14 cellular contexts compared by ENCODE assay signal in genomic region chr5:132303589-132303988, GRCh38. TPM values are rescaled to one million over a fixed set of nuclear protein-coding genes. Genes with fewer than 3 reads are reported as not detected.
DNase-seq lines count a peak whose midpoint lies in the region; ATAC-seq, FAIRE-seq and TF ChIP-seq lines count a peak whose summit lies in the region.
"Had no signal": no experiment of that assay in that cellular context is flagged by ENCODE, and none has a peak within 500 bp of the region (broad histone marks: within the 10 kb centered on the region; RNA-seq: fewer than 3 reads in every experiment).

No MANE protein-coding gene starts in this region.

- no peak for TF ChIP-seq EP300 in K562 (IDR thresholded peaks at IDR 0.05; ENCODE audit: low read length)

- no peak for TF ChIP-seq RAD21 in K562 (CRISPR knock-in tag; conservative IDR thresholded peaks at IDR 0.05 in 1 of 2, IDR thresholded peaks at IDR 0.05 in 1 of 2)

- CTCF ChIA-PET in K562 (lab: Yijun Ruan, JAX; ENCODE audit: low intra/inter-chr PET ratio), result no interaction called here

- no peak overlapping the region for H3K4me3 Mint-ChIP-seq in H9
- no peak overlapping the region for H3K4me3 Mint-ChIP-seq in stimulated activated naive CD8-positive, alpha-beta T cell treated with anti-CD3 and anti-CD28 coated beads, Interleukin-15, amount 100 ng/mL, for 72 hours
- H3K4me3 Mint-ChIP-seq: CD8-positive, alpha-beta memory T cell had no signal

- no peak overlapping the region for H3K4ac ChIP-seq in H9 (ENCODE audit: low read depth, low read length)

- no peaks in the 10 kb centered on the region for H3K4me1 ChIP-seq in H9 (ENCODE audit: insufficient read depth, low read length)
- peaks cover 43 to 55% of the 10 kb centered on the region in 2 experiments for H3K4me1 ChIP-seq in K562 (replicated peaks in 1 of 2; ENCODE audit: control insufficient read depth in 2 of 2, insufficient read depth in 2 of 2, low read length in 2 of 2)
- H3K4me1 ChIP-seq in prostate gland (replicated peaks), result peaks cover 20% of the 10 kb centered on the region

- no peak overlapping the region for H3K23ac ChIP-seq in H9 (ENCODE audit: insufficient read length, low read depth, low read length)

- no TSS peak for BruUV-seq in K562 (replicated peaks; lab: Mats Ljungman, UMichigan)

- no peak overlapping the region for H2BK15ac ChIP-seq in H9 (ENCODE audit: low read depth, low read length)

- H3K79me1 ChIP-seq in H9 (ENCODE audit: insufficient read depth, low read depth, low read length, poor library complexity, severe bottlenecking), result no peaks in the 10 kb centered on the region

- H3K27me3 ChIP-seq in H9 (ENCODE audit: insufficient read depth, low read length), result no peaks in the 10 kb centered on the region
- H3K27me3 ChIP-seq in K562 (ENCODE audit: control insufficient read depth in 2 of 2, insufficient read depth in 2 of 2, low read length in 2 of 2), result no peaks in the 10 kb centered on the region
- no peaks in the 10 kb centered on the region for H3K27me3 ChIP-seq in prostate gland (replicated peaks; ENCODE audit: insufficient read depth)
- H3K27me3 ChIP-seq: BE2C had no signal

- TF ChIP-seq POLR2A in K562 (conservative IDR thresholded peaks at IDR 0.05) (no peak), prostate gland (IDR thresholded peaks at IDR 0.05) (no peak)

- no CpG with 5 or more reads among the region's 6 CpGs for WGBS in H9 (ENCODE audit: extremely low coverage, insufficient read length, low lambda C conversion rate)
- WGBS in K562 (ENCODE audit: insufficient coverage, low coverage, missing lambda C conversion rate), result 11% methylated on average over 6 of the region's 6 CpGs
- WGBS in prostate gland, result 90% methylated on average over 6 of the region's 6 CpGs

- H3K14ac ChIP-seq in H9 (ENCODE audit: insufficient read depth, low read length), result no peak overlapping the region

- peaks cover 2% of the 10 kb centered on the region for H4K20me1 ChIP-seq in H9 (ENCODE audit: control insufficient read depth, insufficient read depth, insufficient read length)
- H4K20me1 ChIP-seq in K562 (replicated peaks; ENCODE audit: control insufficient read depth, insufficient read depth, low read length), result no peaks in the 10 kb centered on the region

- no peaks in the 10 kb centered on the region for H3K23me2 ChIP-seq in H9 (ENCODE audit: insufficient read length, low read depth, low read length, poor library complexity, severe bottlenecking)

- DNase-seq in H9 (no peak), NCI-H69 (lab: John Stamatoyannopoulos, UW) (peak; percentile 33), K562 (ENCODE audit: extremely low read depth in 1 of 4, low spot score in 3 of 4) (peak in 1 of 4 experiments; percentile 64), prostate gland (ENCODE audit: low spot score) (no peak)
- DNase-seq in stimulated activated CD4-positive, alpha-beta T cell treated with anti-CD3 and anti-CD28 coated beads, Interleukin-1b, Interleukin-23, amount 100 ng/mL, for 48 hours, result no peak
- no peak for DNase-seq in stimulated activated naive CD8-positive, alpha-beta T cell treated with anti-CD3 and anti-CD28 coated beads, Interleukin-15, amount 100 ng/mL, for 72 hours
- DNase-seq: BE2C; Caco-2; CD8-positive, alpha-beta memory T cell; DMS53; GF-D8 had no signal

- peaks cover 0 to 5% (median 0%) of the 10 kb centered on the region in 3 experiments; a peak in 2 of 7 replicates for H3K36me3 Mint-ChIP-seq in H9 (ENCODE audit: insufficient read depth in 1 of 3, low read depth in 3 of 3)

- no peak overlapping the region for H3T11ph ChIP-seq in H9 (ENCODE audit: low read length)

- peaks cover 4% of the 10 kb centered on the region for H3K9me1 ChIP-seq in K562 (ENCODE audit: control insufficient read depth, insufficient read depth, low read length)

- H3K56ac ChIP-seq in H9 (ENCODE audit: insufficient read length, low read depth, low read length), result no peak overlapping the region

- H3K9me3 Mint-ChIP-seq in H9, result peaks cover 0 to 3% of the 10 kb centered on the region in 2 experiments; a peak in 4 of 5 replicates
- H3K9me3 Mint-ChIP-seq in stimulated activated naive CD8-positive, alpha-beta T cell treated with anti-CD3 and anti-CD28 coated beads, Interleukin-15, amount 100 ng/mL, for 72 hours, result peaks cover 13 to 20% of the 10 kb centered on the region in 2 donors

- H2AK5ac ChIP-seq in H9 (ENCODE audit: insufficient read length, low read length), result no peak overlapping the region

- peak overlapping the region in 1 of 3 experiments; percentile 34; a peak in 1 of 7 replicates for H3K27ac Mint-ChIP-seq in H9
- no peak overlapping the region for H3K27ac Mint-ChIP-seq in stimulated activated naive CD8-positive, alpha-beta T cell treated with anti-CD3 and anti-CD28 coated beads, Interleukin-15, amount 100 ng/mL, for 72 hours

- H2BK20ac ChIP-seq in H9 (ENCODE audit: low read depth, low read length, poor library complexity, severe bottlenecking), result no peak overlapping the region

- TF ChIP-seq CTCF in H9 (conservative IDR thresholded peaks at IDR 0.05) (no peak), K562 (IDR thresholded peaks at IDR 0.05 in 2 of 3, conservative IDR thresholded peaks at IDR 0.05 in 1 of 3; ENCODE audit: insufficient read depth in 2 of 3, low read depth in 1 of 3, low read length in 3 of 3) (no peak), prostate gland (IDR thresholded peaks at IDR 0.05) (no peak)

- POLR2A ChIA-PET in K562 (lab: Yijun Ruan, JAX), result interaction anchor here (0.9 to 4.4 kb wide), 6 partner anchors 10 to 68 kb away, joined by 3 to 29 read pairs (median 4); partner anchors contain the start of gene SLC22A4

- H3K36me3 ChIP-seq in K562 (ENCODE audit: control insufficient read depth, insufficient read depth, low read length) (peaks cover 48% of the 10 kb centered on the region), prostate gland (no peaks in the 10 kb centered on the region)
- H3K36me3 ChIP-seq: BE2C had no signal

- H3K27ac ChIP-seq in H9 (ENCODE audit: insufficient read length, low read depth, low read length) (no peak overlapping the region), K562 (ENCODE audit: extremely low read depth, low read depth, low read length) (peak overlapping the region; percentile 54), prostate gland (peak overlapping the region; percentile 59 to 79)
- H3K27ac ChIP-seq: A549 had no signal

- no peak overlapping the region for H3K18ac ChIP-seq in H9 (ENCODE audit: insufficient read length, low read depth, low read length)

- no peak overlapping the region for H4K91ac ChIP-seq in H9 (ENCODE audit: insufficient read length, low read depth, low read length)

- peak; percentile 83 for FAIRE-seq in K562 (lab: Jason Lieb, UNC)
- FAIRE-seq: A549 had no signal

- peak overlapping the region; percentile 51 for H2BK120ac ChIP-seq in H9 (ENCODE audit: low read depth, low read length, poor library complexity, severe bottlenecking)

- in situ Hi-C loops in K562 (cut with MboI), result no loop called here

- H3K9ac ChIP-seq in H9 (ENCODE audit: extremely low read depth, insufficient read length, low read length) (no peak overlapping the region), K562 (ENCODE audit: insufficient read depth in 1 of 2, low read depth in 2 of 2, low read length in 2 of 2) (peak overlapping the region; percentile 4 to 33; a peak in 2 of 4 replicates)

- no peak overlapping the region for H4K5ac ChIP-seq in H9 (ENCODE audit: insufficient read length, low read depth, low read length)

- H3K27me3 Mint-ChIP-seq in H9 (ENCODE audit: low read depth), result no peaks in the 10 kb centered on the region
- no peaks in the 10 kb centered on the region for H3K27me3 Mint-ChIP-seq in stimulated activated naive CD8-positive, alpha-beta T cell treated with anti-CD3 and anti-CD28 coated beads, Interleukin-15, amount 100 ng/mL, for 72 hours
- H3K27me3 Mint-ChIP-seq: CD8-positive, alpha-beta memory T cell had no signal

- H2AFZ ChIP-seq in H9 (ENCODE audit: low read length) (no peak overlapping the region), K562 (ENCODE audit: low read depth, low read length) (no peak overlapping the region; the same call in 1 of the 2 replicates)

- no peak overlapping the region for H2BK5ac ChIP-seq in H9 (ENCODE audit: insufficient read length, low read length)

- H3K4me3 ChIP-seq in K562, result no peak overlapping the region
- no peak overlapping the region for H3K4me3 ChIP-seq in prostate gland
- H3K4me3 ChIP-seq: A549 had no signal

- no peak overlapping the region for H4K8ac ChIP-seq in H9 (replicated peaks; ENCODE audit: insufficient read length, low read depth, low read length)

- no peaks in the 10 kb centered on the region for H3K9me3 ChIP-seq in H9 (ENCODE audit: control insufficient read depth, low read depth, low read length)
- H3K9me3 ChIP-seq in K562 (replicated peaks; ENCODE audit: control insufficient read depth, insufficient read depth, low read depth, low read length), result peaks cover 4% of the 10 kb centered on the region; the same call in 1 of the 2 replicates
- no peaks in the 10 kb centered on the region for H3K9me3 ChIP-seq in prostate gland
- H3K9me3 ChIP-seq: A549, BE2C, Caco-2 had no signal

- H3K4me1 Mint-ChIP-seq in H9, result peaks cover 4 to 11% of the 10 kb centered on the region in 2 experiments; a peak in 3 of 4 replicates
- no peaks in the 10 kb centered on the region for H3K4me1 Mint-ChIP-seq in stimulated activated naive CD8-positive, alpha-beta T cell treated with anti-CD3 and anti-CD28 coated beads, Interleukin-15, amount 100 ng/mL, for 72 hours
- H3K4me1 Mint-ChIP-seq: CD8-positive, alpha-beta memory T cell had no signal

- intact Hi-C loops in K562 (cut with micrococcal nuclease) (no loop called here), prostate gland (cut with DNase I) (no loop called here)

- H3K79me2 ChIP-seq in H9 (ENCODE audit: insufficient read depth, low read length) (no peaks in the 10 kb centered on the region), K562 (ENCODE audit: control insufficient read depth, insufficient read depth, low read length) (peaks cover 84% of the 10 kb centered on the region)

- no peak overlapping the region for H2BK12ac ChIP-seq in H9 (ENCODE audit: insufficient read length, low read depth, low read length)

- ATAC-seq in K562 (peak; percentile 7; the same call in 1 of the 3 replicates), HG03045 (IDR thresholded peaks at IDR 0.05; ENCODE audit: unreplicated experiment) (no peak)
- ATAC-seq in stimulated activated naive CD8-positive, alpha-beta T cell treated with anti-CD3 and anti-CD28 coated beads, Interleukin-15, amount 100 ng/mL, for 72 hours, result no peak
- ATAC-seq: A549, HCT116 had no signal

- no peak overlapping the region for H3K4me2 ChIP-seq in H9 (ENCODE audit: insufficient read depth, insufficient read length, low read length)
- H3K4me2 ChIP-seq in K562 (ENCODE audit: insufficient read depth, low read length), result peak overlapping the region; percentile 39
- H3K4me2 ChIP-seq: A549 had no signal

RNA-seq across cellular contexts. Expression of gene SLC22A4, which starts 9.4 kb away (rescaled TPM):
- total RNA-seq in H9 (2021), result 0.70 and 0.72 TPM in 2 replicates
- 10.8 and 13.1 TPM in 2 replicates for total RNA-seq in K562 (2011; cell fraction: chromatin; rRNA removed; ENCODE audit: low replicate concordance)
- 15.8 and 21.3 TPM in 2 replicates for total RNA-seq in K562 (2011; cell fraction: nucleolus; rRNA removed)
- total RNA-seq in K562 (2011; cell fraction: nucleoplasm; rRNA removed), result 10.2 and 12.6 TPM in 2 replicates
- 6.5 and 7.9 TPM in 2 replicates for total RNA-seq in K562 (2014; rRNA removed)
- 5.7 and 6.2 TPM in 2 replicates for total RNA-seq in K562 (2014; rRNA removed; fragmentation: Illumina TruSeq; extraction: Trizol)
- 4.5 and 4.8 TPM in 2 replicates for total RNA-seq in K562 (2015; rRNA removed; fragmentation: Illumina TruSeq; extraction: Trizol)
- total RNA-seq in K562 (2021), result 7.6 and 9.6 TPM in 2 replicates
- polyA plus RNA-seq in K562 (2011; rRNA removed), result 5.2 and 9.5 TPM in 2 replicates
- polyA plus RNA-seq in K562 (2011; cell fraction: cytosol; rRNA removed), result 3.8 and 8.4 TPM in 2 replicates
- 9.1 and 22.6 TPM in 2 replicates for polyA plus RNA-seq in K562 (2011; cell fraction: nucleus; rRNA removed)
- 1.1 and 2.8 TPM in 2 replicates for polyA plus RNA-seq in K562 (2012)
- 5.8 and 6.1 TPM in 2 replicates for polyA plus RNA-seq in K562 (2014; fragmentation: Illumina TruSeq; extraction: Trizol)
- polyA plus RNA-seq in K562 (2014; fragmentation: Nextera tagmentation; extraction: Ambion mirVana), result 1 to 10 TPM; 2.7 to 2.9 TPM
- 6.0 and 7.0 TPM in 2 replicates for polyA plus RNA-seq in K562 (2014; rRNA removed)
- 4.2 and 9.2 TPM in 2 replicates for polyA minus RNA-seq in K562 (2011; rRNA and poly(A)+ RNA removed)
- polyA minus RNA-seq in K562 (2011; cell fraction: cytosol; rRNA and poly(A)+ RNA removed), result 4.4 and 7.5 TPM in 2 replicates
- 7.0 and 13.3 TPM in 2 replicates for polyA minus RNA-seq in K562 (2011; cell fraction: nucleus; rRNA and poly(A)+ RNA removed)
- 1 to 10 TPM; 5.5 to 8.2 TPM for total RNA-seq in prostate gland

RNA-seq across cellular contexts. Expression of gene PDLIM4, which starts 46.1 kb away (rescaled TPM):
- total RNA-seq in H9 (2021), result 7.6 and 12.2 TPM in 2 replicates
- 15.3 and 55.6 TPM in 2 replicates for total RNA-seq in K562 (2011; cell fraction: chromatin; rRNA removed; ENCODE audit: low replicate concordance)
- total RNA-seq in K562 (2011; cell fraction: nucleolus; rRNA removed), result 40.3 and 43.7 TPM in 2 replicates
- total RNA-seq in K562 (2011; cell fraction: nucleoplasm; rRNA removed), result 22.2 and 23.8 TPM in 2 replicates
- total RNA-seq in K562 (2014; rRNA removed), result 13.1 and 22.8 TPM in 2 replicates
- total RNA-seq in K562 (2014; rRNA removed; fragmentation: Illumina TruSeq; extraction: Trizol), result 3.5 and 4.5 TPM in 2 replicates
- total RNA-seq in K562 (2015; rRNA removed; fragmentation: Illumina TruSeq; extraction: Trizol), result 12.1 and 12.3 TPM in 2 replicates
- total RNA-seq in K562 (2021), result 31.5 and 32.8 TPM in 2 replicates
- 13.6 and 17.2 TPM in 2 replicates for polyA plus RNA-seq in K562 (2011; rRNA removed)
- 29.6 and 178 TPM in 2 replicates for polyA plus RNA-seq in K562 (2011; cell fraction: cytosol; rRNA removed)
- polyA plus RNA-seq in K562 (2011; cell fraction: nucleus; rRNA removed), result 34.4 and 101 TPM in 2 replicates
- polyA plus RNA-seq in K562 (2012), result 25.0 and 31.0 TPM in 2 replicates
- polyA plus RNA-seq in K562 (2014; fragmentation: Illumina TruSeq; extraction: Trizol), result 28.9 and 44.6 TPM in 2 replicates
- polyA plus RNA-seq in K562 (2014; fragmentation: Nextera tagmentation; extraction: Ambion mirVana), result under 1 TPM; 0.28 to 0.73 TPM
- 14.0 and 21.3 TPM in 2 replicates for polyA plus RNA-seq in K562 (2014; rRNA removed)
- polyA minus RNA-seq in K562 (2011; rRNA and poly(A)+ RNA removed), result 3.7 and 7.8 TPM in 2 replicates
- polyA minus RNA-seq in K562 (2011; cell fraction: cytosol; rRNA and poly(A)+ RNA removed), result 29.4 and 30.8 TPM in 2 replicates
- polyA minus RNA-seq in K562 (2011; cell fraction: nucleus; rRNA and poly(A)+ RNA removed), result 19.0 and 26.5 TPM in 2 replicates
- total RNA-seq in prostate gland, result 10 to 100 TPM; 35.9 to 50.2 TPM
- total RNA-seq: Caco-2 had no signal
- polyA plus RNA-seq: CD8-positive, alpha-beta memory T cell had no signal
